Comparison of ENCODE assay signal across 10 cellular contexts in genomic region chr1:92411511-92411910, GRCh38.
DNase-seq lines count a peak whose midpoint lies in the region; ATAC-seq and TF ChIP-seq lines count a peak whose summit lies in the region.
"Had no signal": no experiment of that assay in that cellular context is flagged by ENCODE, and none has a peak within 500 bp of the region (broad histone marks: within the 10 kb centered on the region; RNA-seq: fewer than 3 reads in every experiment).

No MANE protein-coding gene starts in this region.

- H3K36me3 ChIP-seq in BJ (ENCODE audit: control insufficient read depth, insufficient read depth, low read length): no peaks in the 10 kb centered on the region
- H3K36me3 ChIP-seq: lower lobe of right lung had no signal

- TF ChIP-seq CTCF in BJ (IDR thresholded peaks at IDR 0.05; ENCODE audit: insufficient read depth, low read depth, low read length): no peak

- DNase-seq in BJ (ENCODE audit: low read depth) (peak; percentile 13), Daoy (ENCODE audit: low read depth) (peak; percentile 49), OCI-M1 (lab: John Stamatoyannopoulos, UW) (peak; percentile 21), fibroblast of gingiva (ENCODE audit: low read depth) (peak; percentile 48), GF-D8 (lab: John Stamatoyannopoulos, UW) (no peak), cardiac septum (ENCODE audit: low spot score) (no peak)
- no peak for DNase-seq in activated CD4-positive, CD25-positive, alpha-beta regulatory T cell treated with anti-CD3 and anti-CD28 coated beads, Interleukin-2, amount 50 U/mL, for 72 hours
- DNase-seq: lower lobe of right lung, NCI-H187 had no signal

- POLR2A ChIA-PET in BJ (lab: Charles Lee): no interaction called here

- H3K4me3 ChIP-seq in BJ (ENCODE audit: low read depth, low read length): no peak overlapping the region
- H3K4me3 ChIP-seq: lower lobe of right lung had no signal

- intact Hi-C loops in cardiac septum (cut with DNase I): no loop called here

- CTCF ChIA-PET in BJ (lab: Yijun Ruan, JAX): no interaction called here

- ATAC-seq in HG02642 (IDR thresholded peaks at IDR 0.05; ENCODE audit: poor library complexity, unreplicated experiment): no peak
- ATAC-seq: lower lobe of right lung had no signal

- no peaks in the 10 kb centered on the region; the same call in none of the 2 replicates for H3K27me3 ChIP-seq in BJ (ENCODE audit: control insufficient read depth, insufficient read depth, low read length)

Comparison
In these comparisons a context has a peak if more than half of its experiments do, and no peak if none do; other contexts are left out.
1. DNase-seq: peak in BJ (single experiment), Daoy (single experiment), OCI-M1 (single experiment) and fibroblast of gingiva (single experiment); none in GF-D8 (single experiment), cardiac septum (single experiment) and activated CD4-positive, CD25-positive, alpha-beta regulatory T cell treated with anti-CD3 and anti-CD28 coated beads, Interleukin-2, amount 50 U/mL, for 72 hours (single experiment).